ENCODE assay signal across 1 cellular context in the genomic region with DNA sequence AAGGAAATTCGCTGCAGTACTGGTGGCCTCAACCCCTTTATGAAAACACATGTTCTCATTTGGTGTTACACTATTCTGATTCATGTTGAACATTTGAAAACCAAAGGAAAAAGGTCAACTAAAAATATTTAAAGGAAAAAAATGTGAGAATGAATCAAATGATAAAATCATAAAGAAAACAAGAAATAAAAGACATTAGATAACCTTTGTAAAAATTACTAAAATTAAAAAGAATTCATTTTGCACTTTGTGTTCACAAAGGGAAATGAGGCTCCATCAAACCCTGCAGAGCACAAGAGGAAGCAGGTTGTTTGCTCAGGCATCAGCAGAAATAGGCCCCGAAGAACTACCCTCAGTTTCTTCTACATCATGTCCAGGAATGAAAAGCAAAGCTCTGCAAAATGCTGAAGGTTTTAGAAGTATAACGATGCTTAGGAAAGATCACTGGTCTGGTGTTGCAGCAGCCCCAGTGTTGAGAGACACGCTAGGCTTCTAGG.
TF ChIP-seq lines count a peak whose summit lies in the region.

No MANE protein-coding gene starts in this region.

TF ChIP-seq in GM12878, 131 proteins besides CTCF, POLR2A, EP300 and RAD21:
- no peak for TF ChIP-seq SPI1 (IDR thresholded peaks at IDR 0.05; ENCODE audit: borderline replicate concordance, insufficient read depth, low read depth, low read length)
- TF ChIP-seq ESRRA (IDR thresholded peaks at IDR 0.05; ENCODE audit: low read length), result no peak
- no peak for TF ChIP-seq ETV6 (conservative IDR thresholded peaks at IDR 0.05 in 1 of 2, IDR thresholded peaks at IDR 0.05 in 1 of 2; ENCODE audit: borderline replicate concordance in 1 of 2, low read depth in 1 of 2)
- no peak for TF ChIP-seq SIN3A (IDR thresholded peaks at IDR 0.05; ENCODE audit: low read depth, low read length)
- no peak for TF ChIP-seq PRDM15 (CRISPR knock-in tag; IDR thresholded peaks at IDR 0.05)
- no peak for TF ChIP-seq BRCA1 (IDR thresholded peaks at IDR 0.05; ENCODE audit: low read depth, low read length)
- TF ChIP-seq HDAC2 (IDR thresholded peaks at IDR 0.05), result no peak
- TF ChIP-seq MYC (IDR thresholded peaks at IDR 0.05; ENCODE audit: insufficient read depth, insufficient read length, insufficient replicate concordance, low read length, severe bottlenecking), result no peak
- no peak for TF ChIP-seq DPF2 (IDR thresholded peaks at IDR 0.05)
